Comparison of ENCODE assay signal across 1 cellular context in genomic region chr2:65370387-65371093, GRCh38.
TF ChIP-seq lines count a peak whose summit lies in the region.

No MANE protein-coding gene starts in this region.

TF ChIP-seq in HepG2, 621 proteins besides CTCF, POLR2A, EP300 and RAD21 (continued from another document and continues in another):
- TF ChIP-seq NFAT5 (CRISPR knock-in tag; IDR thresholded peaks at IDR 0.05) (no peak), ZNF709 (CRISPR knock-in tag; IDR thresholded peaks at IDR 0.05) (peak; percentile 70; the same call in 1 of the 2 replicates), ZNF180 (CRISPR knock-in tag; IDR thresholded peaks at IDR 0.05; ENCODE audit: borderline replicate concordance, low read depth) (no peak), PRDM4 (CRISPR knock-in tag; IDR thresholded peaks at IDR 0.05; ENCODE audit: borderline replicate concordance) (no peak), ZNF619 (CRISPR knock-in tag; IDR thresholded peaks at IDR 0.05) (no peak), ZNF414 (CRISPR knock-in tag; IDR thresholded peaks at IDR 0.05) (peak; percentile 76; the same call in 1 of the 2 replicates), NRL (CRISPR knock-in tag; IDR thresholded peaks at IDR 0.05; ENCODE audit: borderline replicate concordance) (no peak), KDM5B (CRISPR knock-in tag; IDR thresholded peaks at IDR 0.05; ENCODE audit: borderline replicate concordance) (no peak), ZEB1 (IDR thresholded peaks at IDR 0.05; ENCODE audit: insufficient replicate concordance, low read depth) (no peak), ATF2 (CRISPR knock-in tag; IDR thresholded peaks at IDR 0.05) (0 out of 2 replicates have a peak, but pooled peaks have one; percentile 30), PPARG (CRISPR knock-in tag; conservative IDR thresholded peaks at IDR 0.05) (peak; percentile 39; the same call in 1 of the 2 replicates), ZMYM3 (CRISPR knock-in tag; IDR thresholded peaks at IDR 0.05) (peak; percentile 73; the same call in 1 of the 2 replicates), CHD2 (IDR thresholded peaks at IDR 0.05; ENCODE audit: low read depth, low read length) (no peak), ZNF720 (CRISPR knock-in tag; IDR thresholded peaks at IDR 0.05) (no peak), NCOA2 (CRISPR knock-in tag; IDR thresholded peaks at IDR 0.05) (0 out of 2 replicates have a peak, but pooled peaks have one; percentile 34), ZNF75D (CRISPR knock-in tag; IDR thresholded peaks at IDR 0.05; ENCODE audit: borderline replicate concordance) (no peak), ZNF558 (CRISPR knock-in tag; IDR thresholded peaks at IDR 0.05; ENCODE audit: borderline replicate concordance) (no peak), FOSL2 (CRISPR knock-in tag; IDR thresholded peaks at IDR 0.05) (peak; percentile 77), ZBTB34 (CRISPR knock-in tag; IDR thresholded peaks at IDR 0.05) (no peak), ZNF776 (CRISPR knock-in tag; IDR thresholded peaks at IDR 0.05) (no peak), ZNF746 (CRISPR knock-in tag; IDR thresholded peaks at IDR 0.05) (no peak), FOSL1 (CRISPR knock-in tag; IDR thresholded peaks at IDR 0.05; ENCODE audit: borderline replicate concordance) (no peak), ZFP1 (CRISPR knock-in tag; IDR thresholded peaks at IDR 0.05) (peak; percentile 72; the same call in 1 of the 2 replicates), FIP1L1 (IDR thresholded peaks at IDR 0.05; ENCODE audit: borderline replicate concordance, insufficient read depth, low read depth, low read length) (no peak), ZFP90 (CRISPR knock-in tag; IDR thresholded peaks at IDR 0.05; ENCODE audit: borderline replicate concordance) (peak; percentile 66; the same call in 1 of the 2 replicates), ZBTB44 (CRISPR knock-in tag; IDR thresholded peaks at IDR 0.05) (no peak), ZHX2 (IDR thresholded peaks at IDR 0.05; ENCODE audit: low read depth) (no peak), ZHX2 (CRISPR knock-in tag; IDR thresholded peaks at IDR 0.05; ENCODE audit: borderline replicate concordance) (no peak), TBX3 (IDR thresholded peaks at IDR 0.05; ENCODE audit: borderline replicate concordance) (no peak), DMTF1 (CRISPR knock-in tag; IDR thresholded peaks at IDR 0.05) (no peak)
